Comparison of ENCODE assay signal across 11 cellular contexts in genomic region chr15:25905140-25905539, GRCh38. TPM values are rescaled to one million over a fixed set of nuclear protein-coding genes. Genes with fewer than 3 reads are reported as not detected.
DNase-seq lines count a peak whose midpoint lies in the region; ATAC-seq and TF ChIP-seq lines count a peak whose summit lies in the region.
"Had no signal": no experiment of that assay in that cellular context is flagged by ENCODE, and none has a peak within 500 bp of the region (broad histone marks: within the 10 kb centered on the region; RNA-seq: fewer than 3 reads in every experiment).

No MANE protein-coding gene starts in this region.

- TF ChIP-seq POLR2A in prostate gland (IDR thresholded peaks at IDR 0.05), result no peak

- H3K36me3 ChIP-seq in prostate gland, result no peaks in the 10 kb centered on the region
- H3K36me3 ChIP-seq: ovary had no signal

- no peak for TF ChIP-seq CTCF in prostate gland (IDR thresholded peaks at IDR 0.05)

- 90% methylated on average over 2 of the region's 2 CpGs for WGBS in prostate gland

- intact Hi-C loops in prostate gland (cut with DNase I), result no loop called here

- H3K27ac ChIP-seq in prostate gland, result no peak overlapping the region
- H3K27ac ChIP-seq: ovary had no signal

- H3K4me1 ChIP-seq in prostate gland (replicated peaks), result no peaks in the 10 kb centered on the region

- peak; percentile 7 to 11 for DNase-seq in activated CD4-positive, alpha-beta T cell treated with anti-CD3 and anti-CD28 coated beads for 24 hours (ENCODE audit: low read depth in 2 of 2)
- no peak for DNase-seq in activated CD4-positive, alpha-beta T cell treated with anti-CD3 and anti-CD28 coated beads for 1 hour
- DNase-seq in SKM-1 (lab: John Stamatoyannopoulos, UW; ENCODE audit: unreplicated experiment) (peak; percentile 71), fibroblast of the conjunctiva (ENCODE audit: low read depth) (peak; percentile 70), prostate gland (ENCODE audit: low spot score) (no peak)
- DNase-seq in stimulated activated CD4-positive, alpha-beta T cell treated with anti-CD3 and anti-CD28 coated beads, Interleukin-4, amount 100 ng/mL, for 48 hours (ENCODE audit: low read depth in 2 of 2), result peak; percentile 18 to 36
- DNase-seq: AML-193, ovary, T-helper 1 cell had no signal

- no peak overlapping the region for H3K4me3 ChIP-seq in prostate gland
- H3K4me3 ChIP-seq: ovary had no signal

- no peaks in the 10 kb centered on the region for H3K27me3 ChIP-seq in prostate gland (replicated peaks; ENCODE audit: insufficient read depth)
- H3K27me3 ChIP-seq: ovary had no signal

- H3K9me3 ChIP-seq in prostate gland, result no peaks in the 10 kb centered on the region
- H3K9me3 ChIP-seq: ovary had no signal

- no peak for ATAC-seq in HG03460 (IDR thresholded peaks at IDR 0.05; ENCODE audit: unreplicated experiment)
- no peak for ATAC-seq in HG03439 (IDR thresholded peaks at IDR 0.05; ENCODE audit: unreplicated experiment)

RNA-seq across cellular contexts. Expression of gene ATP10A, which starts 42.0 kb away (rescaled TPM):
- total RNA-seq in prostate gland, result 10 to 100 TPM in 1 of 2 donors, 1 to 10 TPM in 1; 5.6 to 14.3 TPM

Comparison
In these comparisons a context has a peak if more than half of its experiments do, and no peak if none do; other contexts are left out.
1. DNase-seq: peak in activated CD4-positive, alpha-beta T cell treated with anti-CD3 and anti-CD28 coated beads for 24 hours (2 of 2), SKM-1 (single experiment), fibroblast of the conjunctiva (single experiment) and stimulated activated CD4-positive, alpha-beta T cell treated with anti-CD3 and anti-CD28 coated beads, Interleukin-4, amount 100 ng/mL, for 48 hours (2 of 2); none in activated CD4-positive, alpha-beta T cell treated with anti-CD3 and anti-CD28 coated beads for 1 hour (single experiment) and prostate gland (single experiment).